Comparison of ENCODE assay signal across 20 cellular contexts in genomic region chr9:23438299-23438907, GRCh38.
"Had no signal": no experiment of that assay in that cellular context is flagged by ENCODE, and none has a peak within 500 bp of the region (broad histone marks: within the 10 kb centered on the region; RNA-seq: fewer than 3 reads in every experiment).

No MANE protein-coding gene starts in this region.

- H3K4me3 Mint-ChIP-seq: activated CD8-positive, alpha-beta T cell treated with anti-CD3 and anti-CD28 coated beads, Interleukin-2, amount 10 ng/mL, durations not matched to agents 7 days and 5 days; activated naive CD8-positive, alpha-beta T cell; activated T-helper 1 cell treated with anti-CD3 and anti-CD28 coated beads, Interleukin-12 subunit alpha, Interleukin-12 subunit beta, Interleukin-2, Interleukin-4 antibody, amounts not matched to agents 30 ng/mL and 10 ng/mL and 1 ng/mL, durations not matched to agents 14 hours and 24 hours and 36 hours; central memory CD8-positive, alpha-beta T cell; effector memory CD8-positive, alpha-beta T cell; mesothelial cell of epicardium; natural killer cell; stimulated activated naive CD8-positive, alpha-beta T cell treated with anti-CD3 and anti-CD28 coated beads, Interleukin-15, Interleukin-2, amounts not matched to agents 100 ng/mL and 50 ng/mL, for 24 hours had no signal

- H3K36me3 ChIP-seq: esophagus squamous epithelium, gastrocnemius medialis, left lung, prostate gland, thyroid gland had no signal

- H3K4me1 ChIP-seq: esophagus squamous epithelium, gastrocnemius medialis, left lung, prostate gland, thyroid gland had no signal

- H3K4me1 Mint-ChIP-seq: central memory CD8-positive, alpha-beta T cell; mesothelial cell of epicardium; natural killer cell had no signal

- H3K9me3 ChIP-seq: esophagus squamous epithelium, gastrocnemius medialis, prostate gland, thyroid gland had no signal

- ATAC-seq: activated CD4-positive, CD25-positive, alpha-beta regulatory T cell treated with anti-CD3 and anti-CD28 coated beads, Interleukin-2, amount 50 U/mL, for 24 hours; activated CD8-positive, alpha-beta T cell treated with anti-CD3 and anti-CD28 coated beads, Interleukin-2, amount 10 ng/mL, durations not matched to agents 7 days and 5 days; effector memory CD8-positive, alpha-beta T cell; gastrocnemius medialis; left lung; natural killer cell; right cardiac atrium had no signal

- H3K27ac ChIP-seq: dorsolateral prefrontal cortex, esophagus squamous epithelium, gastrocnemius medialis, left lung, prostate gland, thyroid gland had no signal

- H3K9me3 Mint-ChIP-seq: mesothelial cell of epicardium had no signal

- DNase-seq: activated CD4-positive, alpha-beta T cell treated with anti-CD3 and anti-CD28 coated beads, Interleukin-2, amount 50 U/mL, for 1 hour; activated CD8-positive, alpha-beta T cell treated with anti-CD3 and anti-CD28 coated beads, Interleukin-2, amount 10 ng/mL, durations not matched to agents 7 days and 5 days; dorsolateral prefrontal cortex; effector memory CD8-positive, alpha-beta T cell; esophagus squamous epithelium; gastrocnemius medialis; head of caudate nucleus; left lung; natural killer cell; right cardiac atrium; stimulated activated CD4-positive, alpha-beta T cell treated with anti-CD3 and anti-CD28 coated beads, Interleukin-1b, Interleukin-23, amount 100 ng/mL, for 48 hours; substantia nigra; thyroid gland had no signal

- H3K27me3 Mint-ChIP-seq: activated naive CD8-positive, alpha-beta T cell; central memory CD8-positive, alpha-beta T cell; effector memory CD8-positive, alpha-beta T cell; stimulated activated naive CD8-positive, alpha-beta T cell treated with anti-CD3 and anti-CD28 coated beads, Interleukin-15, Interleukin-2, amounts not matched to agents 100 ng/mL and 50 ng/mL, for 24 hours had no signal

- H3K36me3 Mint-ChIP-seq: activated naive CD8-positive, alpha-beta T cell; mesothelial cell of epicardium had no signal

- H3K27ac Mint-ChIP-seq: activated CD8-positive, alpha-beta T cell treated with anti-CD3 and anti-CD28 coated beads, Interleukin-2, amount 10 ng/mL, durations not matched to agents 7 days and 5 days; activated naive CD8-positive, alpha-beta T cell; activated T-helper 1 cell treated with anti-CD3 and anti-CD28 coated beads, Interleukin-12 subunit alpha, Interleukin-12 subunit beta, Interleukin-2, Interleukin-4 antibody, amounts not matched to agents 30 ng/mL and 10 ng/mL and 1 ng/mL, durations not matched to agents 14 hours and 24 hours and 36 hours; effector memory CD8-positive, alpha-beta T cell; mesothelial cell of epicardium; natural killer cell; stimulated activated naive CD8-positive, alpha-beta T cell treated with anti-CD3 and anti-CD28 coated beads, Interleukin-15, Interleukin-2, amounts not matched to agents 100 ng/mL and 50 ng/mL, for 24 hours had no signal

- H3K4me3 ChIP-seq: dorsolateral prefrontal cortex, esophagus squamous epithelium, gastrocnemius medialis, left lung, prostate gland, thyroid gland had no signal

- H3K27me3 ChIP-seq: dorsolateral prefrontal cortex, esophagus squamous epithelium, gastrocnemius medialis, left lung, thyroid gland had no signal
